In the genomic region with DNA sequence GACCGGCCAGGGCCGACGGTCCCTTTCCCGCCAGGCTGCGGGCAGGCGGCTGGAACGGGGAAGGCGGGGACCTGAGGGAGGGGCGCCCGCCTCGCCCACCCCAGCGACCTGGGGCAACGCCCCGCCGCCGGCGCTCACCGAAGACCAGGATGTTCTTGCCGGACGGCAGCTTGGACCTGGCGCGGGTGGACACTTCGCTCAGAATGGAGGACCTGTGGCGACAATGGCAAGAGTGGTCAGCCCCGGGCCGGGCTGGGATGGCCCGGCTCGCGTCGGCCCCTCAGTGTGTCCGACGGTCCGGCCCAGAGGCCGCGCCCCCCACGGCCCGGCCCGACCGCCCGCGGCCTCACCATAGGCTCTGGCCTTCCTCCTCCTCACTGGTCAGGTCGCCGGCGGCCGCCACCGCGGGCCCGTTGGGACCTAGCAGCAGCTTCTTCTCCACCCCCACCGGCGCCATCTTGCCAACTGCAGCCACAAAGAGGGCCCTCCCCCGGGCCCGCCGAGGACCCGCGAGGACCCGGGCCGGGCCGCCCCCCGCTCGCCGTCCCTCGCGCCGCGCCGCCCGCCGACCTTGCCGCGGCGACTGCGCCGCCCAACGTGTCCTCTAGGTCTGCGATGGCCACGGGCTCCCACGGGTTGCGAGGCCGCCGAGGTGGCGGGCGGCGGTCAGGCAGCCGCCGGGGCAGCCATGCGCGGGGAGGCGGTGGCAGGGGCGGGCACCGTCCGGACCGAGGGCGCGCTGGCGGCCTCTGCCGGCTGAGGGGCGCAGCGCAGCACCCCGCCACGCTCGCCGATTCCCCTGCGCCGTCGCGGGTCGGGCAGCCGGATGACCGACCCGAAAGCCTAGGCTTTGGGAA, we compare ENCODE assay signal across 1 cellular context.
TF ChIP-seq lines count a peak whose summit lies in the region.

A gene (minus strand): TSS at position 475 of the 857 bp plus-strand sequence. CDS start 18 bp downstream, at position 457.

TF ChIP-seq in K562, 482 proteins besides CTCF, POLR2A, EP300 and RAD21 (continued from another document and continues in another):
- 0 out of 2 replicates have a peak, but pooled peaks have one; percentile 15 for TF ChIP-seq ZNF76 (CRISPR knock-in tag; IDR thresholded peaks at IDR 0.05; ENCODE audit: borderline replicate concordance)
- TF ChIP-seq, protein P1, sequence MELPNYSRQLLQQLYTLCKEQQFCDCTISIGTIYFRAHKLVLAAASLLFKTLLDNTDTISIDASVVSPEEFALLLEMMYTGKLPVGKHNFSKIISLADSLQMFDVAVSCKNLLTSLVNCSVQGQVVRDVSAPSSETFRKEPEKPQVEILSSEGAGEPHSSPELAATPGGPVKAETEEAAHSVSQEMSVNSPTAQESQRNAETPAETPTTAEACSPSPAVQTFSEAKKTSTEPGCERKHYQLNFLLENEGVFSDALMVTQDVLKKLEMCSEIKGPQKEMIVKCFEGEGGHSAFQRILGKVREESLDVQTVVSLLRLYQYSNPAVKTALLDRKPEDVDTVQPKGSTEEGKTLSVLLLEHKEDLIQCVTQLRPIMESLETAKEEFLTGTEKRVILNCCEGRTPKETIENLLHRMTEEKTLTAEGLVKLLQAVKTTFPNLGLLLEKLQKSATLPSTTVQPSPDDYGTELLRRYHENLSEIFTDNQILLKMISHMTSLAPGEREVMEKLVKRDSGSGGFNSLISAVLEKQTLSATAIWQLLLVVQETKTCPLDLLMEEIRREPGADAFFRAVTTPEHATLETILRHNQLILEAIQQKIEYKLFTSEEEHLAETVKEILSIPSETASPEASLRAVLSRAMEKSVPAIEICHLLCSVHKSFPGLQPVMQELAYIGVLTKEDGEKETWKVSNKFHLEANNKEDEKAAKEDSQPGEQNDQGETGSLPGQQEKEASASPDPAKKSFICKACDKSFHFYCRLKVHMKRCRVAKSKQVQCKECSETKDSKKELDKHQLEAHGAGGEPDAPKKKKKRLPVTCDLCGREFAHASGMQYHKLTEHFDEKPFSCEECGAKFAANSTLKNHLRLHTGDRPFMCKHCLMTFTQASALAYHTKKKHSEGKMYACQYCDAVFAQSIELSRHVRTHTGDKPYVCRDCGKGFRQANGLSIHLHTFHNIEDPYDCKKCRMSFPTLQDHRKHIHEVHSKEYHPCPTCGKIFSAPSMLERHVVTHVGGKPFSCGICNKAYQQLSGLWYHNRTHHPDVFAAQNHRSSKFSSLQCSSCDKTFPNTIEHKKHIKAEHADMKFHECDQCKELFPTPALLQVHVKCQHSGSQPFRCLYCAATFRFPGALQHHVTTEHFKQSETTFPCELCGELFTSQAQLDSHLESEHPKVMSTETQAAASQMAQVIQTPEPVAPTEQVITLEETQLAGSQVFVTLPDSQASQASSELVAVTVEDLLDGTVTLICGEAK (IDR thresholded peaks at IDR 0.05), result no peak
- TF ChIP-seq, protein P1 (CRISPR knock-in tag; IDR thresholded peaks at IDR 0.05), result no peak
- no peak for TF ChIP-seq RBM34 (IDR thresholded peaks at IDR 0.05; ENCODE audit: borderline replicate concordance, insufficient read depth, low read length)
- peak; percentile 64; the same call in 1 of the 2 replicates for TF ChIP-seq BRD4 (IDR thresholded peaks at IDR 0.05)
- peak; percentile 30; the same call in 1 of the 2 replicates for TF ChIP-seq L3MBTL2 (IDR thresholded peaks at IDR 0.05)
- no peak for TF ChIP-seq ZBTB17 (CRISPR knock-in tag; IDR thresholded peaks at IDR 0.05)
- TF ChIP-seq CBX5 (IDR thresholded peaks at IDR 0.05; ENCODE audit: borderline replicate concordance, low read depth), result no peak
- TF ChIP-seq CREB1 (IDR thresholded peaks at IDR 0.05), result peak; percentile 40; the same call in 1 of the 2 replicates
- TF ChIP-seq CREB1 (CRISPR knock-in tag; IDR thresholded peaks at IDR 0.05), result no peak; the same call in 1 of the 2 replicates
- TF ChIP-seq, protein P2, sequence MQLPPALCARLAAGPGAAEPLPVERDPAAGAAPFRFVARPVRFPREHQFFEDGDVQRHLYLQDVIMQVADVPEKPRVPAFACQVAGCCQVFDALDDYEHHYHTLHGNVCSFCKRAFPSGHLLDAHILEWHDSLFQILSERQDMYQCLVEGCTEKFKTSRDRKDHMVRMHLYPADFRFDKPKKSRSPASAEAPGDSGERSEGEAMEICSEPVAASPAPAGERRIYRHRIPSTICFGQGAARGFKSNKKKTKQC (CRISPR knock-in tag; IDR thresholded peaks at IDR 0.05), result 0 out of 2 replicates have a peak, but pooled peaks have one; percentile 14
- no peak for TF ChIP-seq NR4A1 (CRISPR knock-in tag; IDR thresholded peaks at IDR 0.05)
- peak; percentile 67; the same call in 1 of the 2 replicates for TF ChIP-seq NR4A1 (tag; IDR thresholded peaks at IDR 0.05)
- TF ChIP-seq, protein P3, sequence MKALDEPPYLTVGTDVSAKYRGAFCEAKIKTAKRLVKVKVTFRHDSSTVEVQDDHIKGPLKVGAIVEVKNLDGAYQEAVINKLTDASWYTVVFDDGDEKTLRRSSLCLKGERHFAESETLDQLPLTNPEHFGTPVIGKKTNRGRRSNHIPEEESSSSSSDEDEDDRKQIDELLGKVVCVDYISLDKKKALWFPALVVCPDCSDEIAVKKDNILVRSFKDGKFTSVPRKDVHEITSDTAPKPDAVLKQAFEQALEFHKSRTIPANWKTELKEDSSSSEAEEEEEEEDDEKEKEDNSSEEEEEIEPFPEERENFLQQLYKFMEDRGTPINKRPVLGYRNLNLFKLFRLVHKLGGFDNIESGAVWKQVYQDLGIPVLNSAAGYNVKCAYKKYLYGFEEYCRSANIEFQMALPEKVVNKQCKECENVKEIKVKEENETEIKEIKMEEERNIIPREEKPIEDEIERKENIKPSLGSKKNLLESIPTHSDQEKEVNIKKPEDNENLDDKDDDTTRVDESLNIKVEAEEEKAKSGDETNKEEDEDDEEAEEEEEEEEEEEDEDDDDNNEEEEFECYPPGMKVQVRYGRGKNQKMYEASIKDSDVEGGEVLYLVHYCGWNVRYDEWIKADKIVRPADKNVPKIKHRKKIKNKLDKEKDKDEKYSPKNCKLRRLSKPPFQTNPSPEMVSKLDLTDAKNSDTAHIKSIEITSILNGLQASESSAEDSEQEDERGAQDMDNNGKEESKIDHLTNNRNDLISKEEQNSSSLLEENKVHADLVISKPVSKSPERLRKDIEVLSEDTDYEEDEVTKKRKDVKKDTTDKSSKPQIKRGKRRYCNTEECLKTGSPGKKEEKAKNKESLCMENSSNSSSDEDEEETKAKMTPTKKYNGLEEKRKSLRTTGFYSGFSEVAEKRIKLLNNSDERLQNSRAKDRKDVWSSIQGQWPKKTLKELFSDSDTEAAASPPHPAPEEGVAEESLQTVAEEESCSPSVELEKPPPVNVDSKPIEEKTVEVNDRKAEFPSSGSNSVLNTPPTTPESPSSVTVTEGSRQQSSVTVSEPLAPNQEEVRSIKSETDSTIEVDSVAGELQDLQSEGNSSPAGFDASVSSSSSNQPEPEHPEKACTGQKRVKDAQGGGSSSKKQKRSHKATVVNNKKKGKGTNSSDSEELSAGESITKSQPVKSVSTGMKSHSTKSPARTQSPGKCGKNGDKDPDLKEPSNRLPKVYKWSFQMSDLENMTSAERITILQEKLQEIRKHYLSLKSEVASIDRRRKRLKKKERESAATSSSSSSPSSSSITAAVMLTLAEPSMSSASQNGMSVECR (CRISPR knock-in tag; IDR thresholded peaks at IDR 0.05), result peak; percentile 8; the same call in 1 of the 2 replicates
- TF ChIP-seq KLF6 (CRISPR knock-in tag; IDR thresholded peaks at IDR 0.05; ENCODE audit: borderline replicate concordance), result no peak
- no peak for TF ChIP-seq TEAD1 (CRISPR knock-in tag; IDR thresholded peaks at IDR 0.05)
- no peak for TF ChIP-seq ZNF699 (CRISPR knock-in tag; IDR thresholded peaks at IDR 0.05; ENCODE audit: insufficient replicate concordance)
- peak; percentile 11; the same call in 1 of the 2 replicates for TF ChIP-seq ZKSCAN1 (IDR thresholded peaks at IDR 0.05; ENCODE audit: low read depth, low read length)
- TF ChIP-seq ZC3H11A (IDR thresholded peaks at IDR 0.05; ENCODE audit: low read depth, low read length), result no peak
- TF ChIP-seq, protein P4, sequence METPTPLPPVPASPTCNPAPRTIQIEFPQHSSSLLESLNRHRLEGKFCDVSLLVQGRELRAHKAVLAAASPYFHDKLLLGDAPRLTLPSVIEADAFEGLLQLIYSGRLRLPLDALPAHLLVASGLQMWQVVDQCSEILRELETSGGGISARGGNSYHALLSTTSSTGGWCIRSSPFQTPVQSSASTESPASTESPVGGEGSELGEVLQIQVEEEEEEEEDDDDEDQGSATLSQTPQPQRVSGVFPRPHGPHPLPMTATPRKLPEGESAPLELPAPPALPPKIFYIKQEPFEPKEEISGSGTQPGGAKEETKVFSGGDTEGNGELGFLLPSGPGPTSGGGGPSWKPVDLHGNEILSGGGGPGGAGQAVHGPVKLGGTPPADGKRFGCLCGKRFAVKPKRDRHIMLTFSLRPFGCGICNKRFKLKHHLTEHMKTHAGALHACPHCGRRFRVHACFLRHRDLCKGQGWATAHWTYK (CRISPR knock-in tag; IDR thresholded peaks at IDR 0.05), result 0 out of 2 replicates have a peak, but pooled peaks have one; percentile 67
- no peak for TF ChIP-seq CBX2 (IDR thresholded peaks at IDR 0.05; ENCODE audit: insufficient read depth, low read length, poor library complexity, severe bottlenecking)
- TF ChIP-seq, protein P5, sequence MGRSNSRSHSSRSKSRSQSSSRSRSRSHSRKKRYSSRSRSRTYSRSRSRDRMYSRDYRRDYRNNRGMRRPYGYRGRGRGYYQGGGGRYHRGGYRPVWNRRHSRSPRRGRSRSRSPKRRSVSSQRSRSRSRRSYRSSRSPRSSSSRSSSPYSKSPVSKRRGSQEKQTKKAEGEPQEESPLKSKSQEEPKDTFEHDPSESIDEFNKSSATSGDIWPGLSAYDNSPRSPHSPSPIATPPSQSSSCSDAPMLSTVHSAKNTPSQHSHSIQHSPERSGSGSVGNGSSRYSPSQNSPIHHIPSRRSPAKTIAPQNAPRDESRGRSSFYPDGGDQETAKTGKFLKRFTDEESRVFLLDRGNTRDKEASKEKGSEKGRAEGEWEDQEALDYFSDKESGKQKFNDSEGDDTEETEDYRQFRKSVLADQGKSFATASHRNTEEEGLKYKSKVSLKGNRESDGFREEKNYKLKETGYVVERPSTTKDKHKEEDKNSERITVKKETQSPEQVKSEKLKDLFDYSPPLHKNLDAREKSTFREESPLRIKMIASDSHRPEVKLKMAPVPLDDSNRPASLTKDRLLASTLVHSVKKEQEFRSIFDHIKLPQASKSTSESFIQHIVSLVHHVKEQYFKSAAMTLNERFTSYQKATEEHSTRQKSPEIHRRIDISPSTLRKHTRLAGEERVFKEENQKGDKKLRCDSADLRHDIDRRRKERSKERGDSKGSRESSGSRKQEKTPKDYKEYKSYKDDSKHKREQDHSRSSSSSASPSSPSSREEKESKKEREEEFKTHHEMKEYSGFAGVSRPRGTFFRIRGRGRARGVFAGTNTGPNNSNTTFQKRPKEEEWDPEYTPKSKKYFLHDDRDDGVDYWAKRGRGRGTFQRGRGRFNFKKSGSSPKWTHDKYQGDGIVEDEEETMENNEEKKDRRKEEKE (IDR thresholded peaks at IDR 0.05; ENCODE audit: borderline replicate concordance in 1 of 2, control insufficient read depth in 1 of 2, low read depth in 2 of 2, low read length in 1 of 2), result 0 out of 4 replicates have a peak, but pooled peaks of 1 of the 2 experiments have one; percentile 63
- TF ChIP-seq MYNN (IDR thresholded peaks at IDR 0.05), result no peak
- no peak for TF ChIP-seq MYNN (CRISPR knock-in tag; IDR thresholded peaks at IDR 0.05)
- 0 out of 2 replicates have a peak, but pooled peaks have one; percentile 6 for TF ChIP-seq ZNF41 (CRISPR knock-in tag; conservative IDR thresholded peaks at IDR 0.05)
- TF ChIP-seq, protein P6, sequence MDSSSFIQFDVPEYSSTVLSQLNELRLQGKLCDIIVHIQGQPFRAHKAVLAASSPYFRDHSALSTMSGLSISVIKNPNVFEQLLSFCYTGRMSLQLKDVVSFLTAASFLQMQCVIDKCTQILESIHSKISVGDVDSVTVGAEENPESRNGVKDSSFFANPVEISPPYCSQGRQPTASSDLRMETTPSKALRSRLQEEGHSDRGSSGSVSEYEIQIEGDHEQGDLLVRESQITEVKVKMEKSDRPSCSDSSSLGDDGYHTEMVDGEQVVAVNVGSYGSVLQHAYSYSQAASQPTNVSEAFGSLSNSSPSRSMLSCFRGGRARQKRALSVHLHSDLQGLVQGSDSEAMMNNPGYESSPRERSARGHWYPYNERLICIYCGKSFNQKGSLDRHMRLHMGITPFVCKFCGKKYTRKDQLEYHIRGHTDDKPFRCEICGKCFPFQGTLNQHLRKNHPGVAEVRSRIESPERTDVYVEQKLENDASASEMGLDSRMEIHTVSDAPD (CRISPR knock-in tag; IDR thresholded peaks at IDR 0.05), result no peak
- TF ChIP-seq, protein P7, sequence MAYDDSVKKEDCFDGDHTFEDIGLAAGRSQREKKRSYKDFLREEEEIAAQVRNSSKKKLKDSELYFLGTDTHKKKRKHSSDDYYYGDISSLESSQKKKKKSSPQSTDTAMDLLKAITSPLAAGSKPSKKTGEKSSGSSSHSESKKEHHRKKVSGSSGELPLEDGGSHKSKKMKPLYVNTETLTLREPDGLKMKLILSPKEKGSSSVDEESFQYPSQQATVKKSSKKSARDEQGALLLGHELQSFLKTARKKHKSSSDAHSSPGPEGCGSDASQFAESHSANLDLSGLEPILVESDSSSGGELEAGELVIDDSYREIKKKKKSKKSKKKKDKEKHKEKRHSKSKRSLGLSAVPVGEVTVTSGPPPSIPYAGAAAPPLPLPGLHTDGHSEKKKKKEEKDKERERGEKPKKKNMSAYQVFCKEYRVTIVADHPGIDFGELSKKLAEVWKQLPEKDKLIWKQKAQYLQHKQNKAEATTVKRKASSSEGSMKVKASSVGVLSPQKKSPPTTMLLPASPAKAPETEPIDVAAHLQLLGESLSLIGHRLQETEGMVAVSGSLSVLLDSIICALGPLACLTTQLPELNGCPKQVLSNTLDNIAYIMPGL (CRISPR knock-in tag; IDR thresholded peaks at IDR 0.05), result peak; percentile 96; the same call in 1 of the 2 replicates
